In the genomic region with DNA sequence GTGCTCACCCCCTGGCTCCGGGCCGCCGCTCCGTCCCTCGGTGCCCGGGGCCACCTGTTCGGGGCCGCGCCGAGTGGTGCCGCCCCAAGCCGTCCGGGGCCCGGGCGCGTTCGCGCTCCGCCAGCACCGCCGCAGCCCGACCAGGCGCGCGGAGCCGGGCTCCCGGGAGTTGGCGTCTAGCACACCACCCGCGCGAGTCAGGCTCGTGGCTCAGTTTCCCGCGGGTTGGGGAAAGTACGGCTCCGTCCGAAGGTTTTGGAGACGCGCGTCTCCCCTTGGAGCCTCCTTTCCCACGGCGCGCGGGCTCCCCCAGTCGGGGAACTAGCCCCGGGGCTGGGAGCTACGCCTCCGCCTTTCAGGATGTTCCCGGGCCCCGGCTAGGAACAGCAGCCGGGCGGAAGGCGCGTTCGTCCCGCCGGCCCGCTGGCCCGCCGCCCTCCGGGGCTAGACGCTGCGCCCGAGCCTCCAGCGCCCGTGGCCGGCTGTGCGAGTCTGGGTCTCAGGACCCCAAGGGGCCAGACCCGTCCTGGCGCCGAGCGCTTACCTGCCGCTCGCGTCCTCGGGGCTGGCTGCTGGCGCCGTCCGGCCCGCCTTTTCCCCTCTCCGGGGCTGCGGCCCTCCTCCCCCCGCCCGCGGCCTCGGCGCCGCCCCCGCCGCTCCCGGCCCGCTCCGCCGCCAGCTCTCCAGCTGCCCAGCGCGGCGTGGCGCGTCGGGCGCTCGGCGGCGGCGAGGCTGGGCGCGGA, we compare ENCODE assay signal across 9 cellular contexts. TPM values are rescaled to one million over a fixed set of nuclear protein-coding genes. Genes with fewer than 3 reads are reported as not detected.
DNase-seq lines count a peak whose midpoint lies in the region; ATAC-seq and TF ChIP-seq lines count a peak whose summit lies in the region.
"Had no signal": no experiment of that assay in that cellular context is flagged by ENCODE, and none has a peak within 500 bp of the region (broad histone marks: within the 10 kb centered on the region; RNA-seq: fewer than 3 reads in every experiment).

A gene with protein sequence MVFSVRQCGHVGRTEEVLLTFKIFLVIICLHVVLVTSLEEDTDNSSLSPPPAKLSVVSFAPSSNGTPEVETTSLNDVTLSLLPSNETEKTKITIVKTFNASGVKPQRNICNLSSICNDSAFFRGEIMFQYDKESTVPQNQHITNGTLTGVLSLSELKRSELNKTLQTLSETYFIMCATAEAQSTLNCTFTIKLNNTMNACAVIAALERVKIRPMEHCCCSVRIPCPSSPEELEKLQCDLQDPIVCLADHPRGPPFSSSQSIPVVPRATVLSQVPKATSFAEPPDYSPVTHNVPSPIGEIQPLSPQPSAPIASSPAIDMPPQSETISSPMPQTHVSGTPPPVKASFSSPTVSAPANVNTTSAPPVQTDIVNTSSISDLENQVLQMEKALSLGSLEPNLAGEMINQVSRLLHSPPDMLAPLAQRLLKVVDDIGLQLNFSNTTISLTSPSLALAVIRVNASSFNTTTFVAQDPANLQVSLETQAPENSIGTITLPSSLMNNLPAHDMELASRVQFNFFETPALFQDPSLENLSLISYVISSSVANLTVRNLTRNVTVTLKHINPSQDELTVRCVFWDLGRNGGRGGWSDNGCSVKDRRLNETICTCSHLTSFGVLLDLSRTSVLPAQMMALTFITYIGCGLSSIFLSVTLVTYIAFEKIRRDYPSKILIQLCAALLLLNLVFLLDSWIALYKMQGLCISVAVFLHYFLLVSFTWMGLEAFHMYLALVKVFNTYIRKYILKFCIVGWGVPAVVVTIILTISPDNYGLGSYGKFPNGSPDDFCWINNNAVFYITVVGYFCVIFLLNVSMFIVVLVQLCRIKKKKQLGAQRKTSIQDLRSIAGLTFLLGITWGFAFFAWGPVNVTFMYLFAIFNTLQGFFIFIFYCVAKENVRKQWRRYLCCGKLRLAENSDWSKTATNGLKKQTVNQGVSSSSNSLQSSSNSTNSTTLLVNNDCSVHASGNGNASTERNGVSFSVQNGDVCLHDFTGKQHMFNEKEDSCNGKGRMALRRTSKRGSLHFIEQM (minus strand): TSS at position 571 of the 743 bp plus-strand sequence. CDS start 53,634 bp downstream, outside the sequence.

- no peaks in the 10 kb centered on the region for H3K4me1 Mint-ChIP-seq in T-helper 17 cell
- H3K4me1 Mint-ChIP-seq: IgD-negative memory B cell had no signal

- no peak within 1 kb of the TSS for H3K27ac Mint-ChIP-seq in T-helper 17 cell
- H3K27ac Mint-ChIP-seq: IgD-negative memory B cell had no signal

- no peak within 1 kb of the TSS for H3K4me3 Mint-ChIP-seq in T-helper 17 cell

- peaks cover 13% of the 10 kb centered on the region for H3K27me3 ChIP-seq in RWPE2 (ENCODE audit: insufficient read depth, poor library complexity, severe bottlenecking)

- H3K36me3 ChIP-seq in ES-I3 (ENCODE audit: insufficient read depth, low read length) (no peaks in the 10 kb centered on the region), RWPE2 (ENCODE audit: low read depth) (no peaks in the 10 kb centered on the region)

- H3K9me3 ChIP-seq in ES-I3 (ENCODE audit: control insufficient read depth, insufficient read depth, low read length) (no peaks in the 10 kb centered on the region), RWPE2 (ENCODE audit: severe bottlenecking) (no peaks in the 10 kb centered on the region), T-helper 17 cell (ENCODE audit: control insufficient read depth, low read length, poor library complexity, severe bottlenecking) (no peaks in the 10 kb centered on the region)

- peaks cover 34% of the 10 kb centered on the region for H3K27me3 Mint-ChIP-seq in T-helper 17 cell

- peak within 1 kb of the TSS; percentile 53 for H3K9ac ChIP-seq in ES-I3 (ENCODE audit: low read depth, low read length)

- H3K4me3 ChIP-seq in RWPE2 (ENCODE audit: severe bottlenecking): peak within 1 kb of the TSS; percentile 44
- H3K4me3 ChIP-seq in retinal pigment epithelial cell (ENCODE audit: low read length): peak within 1 kb of the TSS; percentile 12

- H3K4me1 ChIP-seq in ES-I3 (ENCODE audit: insufficient read depth, low read length) (no peaks in the 10 kb centered on the region), RWPE2 (ENCODE audit: insufficient read depth, poor library complexity, severe bottlenecking) (no peaks in the 10 kb centered on the region)

- no peaks in the 10 kb centered on the region for H3K36me3 Mint-ChIP-seq in T-helper 17 cell (ENCODE audit: low read depth)

- intact Hi-C loops in left cardiac atrium (cut with DNase I): no loop called here

- peak; percentile 33 for DNase-seq in RWPE2 (ENCODE audit: low spot score)
- peak; percentile 63 for DNase-seq in left cardiac atrium
- DNase-seq in retinal pigment epithelial cell (ENCODE audit: low read depth): no peak
- no peak for DNase-seq in HCEC 1CT
- DNase-seq in T-helper 17 cell: no peak

- no peak within 1 kb of the TSS for H3K27ac ChIP-seq in RWPE2 (ENCODE audit: poor library complexity, severe bottlenecking)

- peak; percentile 33 for TF ChIP-seq CTCF in RWPE2 (IDR thresholded peaks at IDR 0.05; ENCODE audit: poor library complexity, severe bottlenecking)
- peak; percentile 18 for TF ChIP-seq CTCF in retinal pigment epithelial cell (conservative IDR thresholded peaks at IDR 0.05; ENCODE audit: low read depth, low read length)

- ATAC-seq in RWPE2 (ENCODE audit: low read depth): peak; percentile 71
- peak; percentile 82 to 93 for ATAC-seq in left cardiac atrium
- ATAC-seq in GM18861 (IDR thresholded peaks at IDR 0.05; ENCODE audit: unreplicated experiment): no peak
- ATAC-seq in HG02678 (IDR thresholded peaks at IDR 0.05; ENCODE audit: unreplicated experiment): no peak
- ATAC-seq in T-helper 17 cell: no peak

RNA-seq across cellular contexts. Expression of the gene that starts here (rescaled TPM):
- total RNA-seq in left cardiac atrium (1 to 10 TPM; 1.2 to 2.2 TPM), T-helper 17 cell (not detected)

Comparison
In these comparisons a context has a peak if more than half of its experiments do, and no peak if none do; other contexts are left out.
1. ATAC-seq: peak in RWPE2 (single experiment) and left cardiac atrium (2 of 2); none in GM18861 (single experiment), HG02678 (single experiment) and T-helper 17 cell (single experiment).
2. DNase-seq: peak in RWPE2 (single experiment) and left cardiac atrium (single experiment); none in retinal pigment epithelial cell (single experiment), HCEC 1CT (single experiment) and T-helper 17 cell (0 of 3).